25 cellular contexts compared by ENCODE assay signal in genomic region chr15:57820119-57820518, GRCh38.
A peak's percentile ranks its signal among the peaks of the same experiment; 100 is the strongest.
DNase-seq lines count a peak whose midpoint lies in the region; ATAC-seq and TF ChIP-seq lines count a peak whose summit lies in the region.
"Had no signal": no experiment of that assay in that cellular context is flagged by ENCODE, and none has a peak within 500 bp of the region (broad histone marks: within the 10 kb centered on the region; RNA-seq: fewer than 3 reads in every experiment).

No MANE protein-coding gene starts in this region.

- H3K4me3 ChIP-seq in mesendoderm (ENCODE audit: low read length) (no peak overlapping the region), A673 (ENCODE audit: low read depth, low read length, poor library complexity, severe bottlenecking) (no peak overlapping the region)
- H3K4me3 ChIP-seq: gastroesophageal sphincter, GM12878, spleen had no signal

- no peak overlapping the region for H3K56ac ChIP-seq in mesendoderm (ENCODE audit: low read length)

- intact Hi-C loops in A673 (cut with micrococcal nuclease; ENCODE audit: unreplicated experiment): no loop called here

- H3K27ac Mint-ChIP-seq in activated T-helper 17 cell treated with anti-CD3 and anti-CD28 coated beads, Interleukin-2, amount 50 U/mL, for 72 hours: no peak overlapping the region
- H3K27ac Mint-ChIP-seq: activated CD8-positive, alpha-beta T cell treated with anti-CD3 and anti-CD28 coated beads for 36 hours; activated naive CD8-positive, alpha-beta T cell treated with anti-CD3 and anti-CD28 coated beads, Interleukin-2, amount 10 ng/mL, durations not matched to agents 7 days and 5 days; activated T-cell treated with anti-CD3 and anti-CD28 coated beads, Interleukin-2, amount 50 U/mL, for 72 hours; CD4-positive, alpha-beta memory T cell; progenitor cell of endocrine pancreas; stimulated activated naive B cell treated with anti-CD40 and anti-IgM and Interleukin-4, amounts not matched to agents 10 μg/mL and 1 μg/mL and 100 μg/mL, for 72 hours; T-helper 17 cell; type B pancreatic cell had no signal

- no peak overlapping the region for H3K4me2 ChIP-seq in mesendoderm (ENCODE audit: low read length)

- no TSS peak for BruUV-seq in A673 (replicated peaks; lab: Mats Ljungman, UMichigan)

- H3K9me3 Mint-ChIP-seq in activated T-helper 17 cell treated with anti-CD3 and anti-CD28 coated beads, Interleukin-2, amount 50 U/mL, for 72 hours: no peaks in the 10 kb centered on the region
- H3K9me3 Mint-ChIP-seq: activated CD8-positive, alpha-beta T cell treated with anti-CD3 and anti-CD28 coated beads for 36 hours; activated naive CD8-positive, alpha-beta T cell treated with anti-CD3 and anti-CD28 coated beads, Interleukin-2, amount 10 ng/mL, durations not matched to agents 7 days and 5 days; activated T-cell treated with anti-CD3 and anti-CD28 coated beads, Interleukin-2, amount 50 U/mL, for 72 hours; CD4-positive, alpha-beta memory T cell; type B pancreatic cell had no signal

- no peak overlapping the region for H3K23ac ChIP-seq in mesendoderm (ENCODE audit: low read length)

- no peak overlapping the region for H2BK5ac ChIP-seq in mesendoderm (ENCODE audit: low read length)

- peaks cover 40% of the 10 kb centered on the region for H3K27me3 Mint-ChIP-seq in activated T-helper 17 cell treated with anti-CD3 and anti-CD28 coated beads, Interleukin-2, amount 50 U/mL, for 72 hours

- no peaks in the 10 kb centered on the region for H3K9me3 ChIP-seq in A673 (ENCODE audit: low read depth, low read length, poor library complexity, severe bottlenecking)
- H3K9me3 ChIP-seq: gastroesophageal sphincter, spleen had no signal

- no peak overlapping the region for H3K9ac ChIP-seq in mesendoderm (ENCODE audit: low read length)

- no peaks in the 10 kb centered on the region for H3K4me1 Mint-ChIP-seq in activated T-helper 17 cell treated with anti-CD3 and anti-CD28 coated beads, Interleukin-2, amount 50 U/mL, for 72 hours
- H3K4me1 Mint-ChIP-seq: CD4-positive, alpha-beta memory T cell; stimulated activated naive B cell treated with anti-CD40 and anti-IgM and Interleukin-4, amounts not matched to agents 10 μg/mL and 1 μg/mL and 100 μg/mL, for 72 hours; T-helper 17 cell had no signal

- H3K4me3 Mint-ChIP-seq in activated T-helper 17 cell treated with anti-CD3 and anti-CD28 coated beads, Interleukin-2, amount 50 U/mL, for 72 hours: no peak overlapping the region
- H3K4me3 Mint-ChIP-seq: activated CD8-positive, alpha-beta T cell treated with anti-CD3 and anti-CD28 coated beads for 36 hours; activated naive CD8-positive, alpha-beta T cell treated with anti-CD3 and anti-CD28 coated beads, Interleukin-2, amount 10 ng/mL, durations not matched to agents 7 days and 5 days; activated T-cell treated with anti-CD3 and anti-CD28 coated beads, Interleukin-2, amount 50 U/mL, for 72 hours; CD4-positive, alpha-beta memory T cell; nephron; stimulated activated naive B cell treated with anti-CD40 and anti-IgM and Interleukin-4, amounts not matched to agents 10 μg/mL and 1 μg/mL and 100 μg/mL, for 72 hours; T-helper 17 cell; type B pancreatic cell had no signal

- no peak overlapping the region for H4K5ac ChIP-seq in mesendoderm (ENCODE audit: low read length)

- H3K79me2 ChIP-seq in mesendoderm (ENCODE audit: control insufficient read depth, insufficient read depth, low read length): no peaks in the 10 kb centered on the region

- DNase-seq in AG20443 (ENCODE audit: low spot score) (peak; percentile 37), LHCN-M2 (ENCODE audit: low read depth) (peak; percentile 84), dermis blood vessel endothelial cell (peak; percentile 91), mesendoderm (peak; percentile 25), A673 (ENCODE audit: low spot score) (no peak), NCI-H446 treated with DMSO at 0.1 percent for 48 hours (lab: John Stamatoyannopoulos, UW) (no peak)
- DNase-seq in effector CD4-positive, alpha-beta T cell: no peak
- DNase-seq: ACHN; activated CD8-positive, alpha-beta T cell treated with anti-CD3 and anti-CD28 coated beads for 36 hours; activated naive CD8-positive, alpha-beta T cell treated with anti-CD3 and anti-CD28 coated beads, Interleukin-2, amount 10 ng/mL, durations not matched to agents 7 days and 5 days; activated T-cell treated with anti-CD3 and anti-CD28 coated beads, Interleukin-2, amount 50 U/mL, for 72 hours; CD4-positive, alpha-beta memory T cell; NCI-H1048; NCI-H2107; NCI-H526 treated with DMSO at 0.1 percent for 48 hours; SHP77 treated with DMSO at 0.1 percent for 48 hours; spleen; stimulated activated naive B cell treated with anti-CD40 and anti-IgM and Interleukin-4, amounts not matched to agents 10 μg/mL and 1 μg/mL and 100 μg/mL, for 72 hours; T-helper 17 cell had no signal

- no peak overlapping the region for H3K18ac ChIP-seq in mesendoderm (ENCODE audit: low read length)

- no peaks in the 10 kb centered on the region for H3K79me1 ChIP-seq in mesendoderm (ENCODE audit: low read length)

- no peaks in the 10 kb centered on the region for H3K36me3 Mint-ChIP-seq in activated T-helper 17 cell treated with anti-CD3 and anti-CD28 coated beads, Interleukin-2, amount 50 U/mL, for 72 hours (ENCODE audit: low read depth)
- H3K36me3 Mint-ChIP-seq: activated naive CD8-positive, alpha-beta T cell treated with anti-CD3 and anti-CD28 coated beads, Interleukin-2, amount 10 ng/mL, durations not matched to agents 7 days and 5 days; CD4-positive, alpha-beta memory T cell; stimulated activated naive B cell treated with anti-CD40 and anti-IgM and Interleukin-4, amounts not matched to agents 10 μg/mL and 1 μg/mL and 100 μg/mL, for 72 hours; type B pancreatic cell had no signal

- no peak overlapping the region for H3K4ac ChIP-seq in mesendoderm (ENCODE audit: low read depth, low read length)

- H2AK5ac ChIP-seq in mesendoderm (ENCODE audit: low read length): no peak overlapping the region

- TF ChIP-seq CTCF in A673 (conservative IDR thresholded peaks at IDR 0.05; ENCODE audit: low read depth, low read length): no peak

- H3K27me3 ChIP-seq in mesendoderm (ENCODE audit: insufficient read depth, low read length, poor library complexity): no peaks in the 10 kb centered on the region
- H3K27me3 ChIP-seq in A673 (replicated peaks; ENCODE audit: insufficient read depth, low read depth, low read length, poor library complexity): no peaks in the 10 kb centered on the region

- H3K36me3 ChIP-seq in mesendoderm (ENCODE audit: control insufficient read depth, insufficient read depth, low read length) (no peaks in the 10 kb centered on the region), A673 (ENCODE audit: insufficient read depth, low read length, poor library complexity, severe bottlenecking) (no peaks in the 10 kb centered on the region)
- H3K36me3 ChIP-seq: gastroesophageal sphincter, spleen had no signal

- H3K27ac ChIP-seq in mesendoderm (ENCODE audit: low read depth, low read length) (no peak overlapping the region), A673 (ENCODE audit: low read depth, low read length, poor library complexity, severe bottlenecking) (no peak overlapping the region)
- H3K27ac ChIP-seq: gastroesophageal sphincter, spleen had no signal

- CTCF ChIA-PET in A673 (lab: Charles Lee): no interaction called here

- no CpG with 5 or more reads among the region's 2 CpGs for WGBS in mesendoderm (ENCODE audit: extremely low coverage, insufficient coverage, low lambda C conversion rate)

- POLR2A ChIA-PET in A673 (lab: Charles Lee; ENCODE audit: low non-redundant PET): no interaction called here

- no peak overlapping the region for H2BK120ac ChIP-seq in mesendoderm (ENCODE audit: low read depth, low read length)

- H3K4me1 ChIP-seq in mesendoderm (ENCODE audit: control insufficient read depth, low read depth, low read length) (no peaks in the 10 kb centered on the region), A673 (ENCODE audit: insufficient read depth, low read length, poor library complexity, severe bottlenecking) (no peaks in the 10 kb centered on the region)
- H3K4me1 ChIP-seq: gastroesophageal sphincter, spleen had no signal

- no peak for ATAC-seq in activated T-helper 17 cell treated with anti-CD3 and anti-CD28 coated beads, Interleukin-2, amount 50 U/mL, for 72 hours (replicated peaks)
- ATAC-seq: activated CD8-positive, alpha-beta T cell treated with anti-CD3 and anti-CD28 coated beads for 36 hours; activated T-cell treated with anti-CD3 and anti-CD28 coated beads, Interleukin-2, amount 50 U/mL, for 72 hours; gastroesophageal sphincter; GM12878; stimulated activated naive B cell treated with anti-CD40 and anti-IgM and Interleukin-4, amounts not matched to agents 10 μg/mL and 1 μg/mL and 100 μg/mL, for 72 hours; T-helper 17 cell had no signal

- H2BK15ac ChIP-seq in mesendoderm (replicated peaks; ENCODE audit: low read depth): no peak overlapping the region

- H4K8ac ChIP-seq in mesendoderm (ENCODE audit: low read depth, low read length): no peak overlapping the region

Comparison
In these comparisons a context has a peak if more than half of its experiments do, and no peak if none do; other contexts are left out.
1. DNase-seq: peak in AG20443 (single experiment), LHCN-M2 (single experiment), dermis blood vessel endothelial cell (single experiment) and mesendoderm (single experiment); none in effector CD4-positive, alpha-beta T cell (single experiment), A673 (single experiment) and NCI-H446 treated with DMSO at 0.1 percent for 48 hours (single experiment).